Comparison of ENCODE assay signal across 1 cellular context in genomic region chr1:38046884-38047602, GRCh38.
A peak's percentile ranks its signal among the peaks of the same experiment; 100 is the strongest.
TF ChIP-seq lines count a peak whose summit lies in the region.

No MANE protein-coding gene starts in this region.

TF ChIP-seq in K562, 482 proteins besides CTCF, POLR2A, EP300 and RAD21 (continues in another document):
- no peak for TF ChIP-seq ZNF121 (CRISPR knock-in tag; conservative IDR thresholded peaks at IDR 0.05)
- no peak for TF ChIP-seq ZKSCAN1 (IDR thresholded peaks at IDR 0.05; ENCODE audit: low read depth, low read length)
- TF ChIP-seq CREB3 (tag; conservative IDR thresholded peaks at IDR 0.05; ENCODE audit: low read depth) = no peak
- no peak for TF ChIP-seq KAT7 (CRISPR knock-in tag; IDR thresholded peaks at IDR 0.05; ENCODE audit: borderline replicate concordance)
- TF ChIP-seq GABPB2 (CRISPR knock-in tag; conservative IDR thresholded peaks at IDR 0.05) = no peak
- peak; percentile 87 for TF ChIP-seq CTBP1 (IDR thresholded peaks at IDR 0.05; ENCODE audit: borderline replicate concordance)
- 0 out of 2 replicates have a peak, but pooled peaks have one; percentile 12 for TF ChIP-seq PHF21A (IDR thresholded peaks at IDR 0.05; ENCODE audit: borderline replicate concordance, low read depth)
- TF ChIP-seq ETV1 (tag; conservative IDR thresholded peaks at IDR 0.05; ENCODE audit: low read depth) = no peak
- no peak for TF ChIP-seq ZBTB33 (CRISPR knock-in tag; IDR thresholded peaks at IDR 0.05)
- no peak for TF ChIP-seq IRF2 (CRISPR knock-in tag; IDR thresholded peaks at IDR 0.05)
- TF ChIP-seq ZBED1 (IDR thresholded peaks at IDR 0.05) = no peak
- TF ChIP-seq, protein P1, sequence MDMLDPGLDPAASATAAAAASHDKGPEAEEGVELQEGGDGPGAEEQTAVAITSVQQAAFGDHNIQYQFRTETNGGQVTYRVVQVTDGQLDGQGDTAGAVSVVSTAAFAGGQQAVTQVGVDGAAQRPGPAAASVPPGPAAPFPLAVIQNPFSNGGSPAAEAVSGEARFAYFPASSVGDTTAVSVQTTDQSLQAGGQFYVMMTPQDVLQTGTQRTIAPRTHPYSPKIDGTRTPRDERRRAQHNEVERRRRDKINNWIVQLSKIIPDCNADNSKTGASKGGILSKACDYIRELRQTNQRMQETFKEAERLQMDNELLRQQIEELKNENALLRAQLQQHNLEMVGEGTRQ (CRISPR knock-in tag; IDR thresholded peaks at IDR 0.05) = peak; percentile 44
- peak; percentile 55 for TF ChIP-seq U2AF1 (optimal IDR thresholded peaks at IDR 0.05; ENCODE audit: low read depth, low read length)
- TF ChIP-seq NEUROD1 (IDR thresholded peaks at IDR 0.05; ENCODE audit: borderline replicate concordance, low read depth, low read length, partially characterized antibody) = no peak
- TF ChIP-seq, protein P2, sequence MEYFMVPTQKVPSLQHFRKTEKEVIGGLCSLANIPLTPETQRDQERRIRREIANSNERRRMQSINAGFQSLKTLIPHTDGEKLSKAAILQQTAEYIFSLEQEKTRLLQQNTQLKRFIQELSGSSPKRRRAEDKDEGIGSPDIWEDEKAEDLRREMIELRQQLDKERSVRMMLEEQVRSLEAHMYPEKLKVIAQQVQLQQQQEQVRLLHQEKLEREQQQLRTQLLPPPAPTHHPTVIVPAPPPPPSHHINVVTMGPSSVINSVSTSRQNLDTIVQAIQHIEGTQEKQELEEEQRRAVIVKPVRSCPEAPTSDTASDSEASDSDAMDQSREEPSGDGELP (CRISPR knock-in tag; IDR thresholded peaks at IDR 0.05; ENCODE audit: borderline replicate concordance) = peak; percentile 20; the same call in 1 of the 2 replicates
- TF ChIP-seq EZH2 (IDR thresholded peaks at IDR 0.05; ENCODE audit: borderline replicate concordance, low read depth, low read length) = no peak
- no peak for TF ChIP-seq ZNF316 (IDR thresholded peaks at IDR 0.05)
- TF ChIP-seq SIRT6 (IDR thresholded peaks at IDR 0.05; ENCODE audit: low read depth, low read length) = no peak
- no peak for TF ChIP-seq ZEB2 (IDR thresholded peaks at IDR 0.05)
- peak; percentile 25; the same call in 1 of the 2 replicates for TF ChIP-seq CXXC5 (CRISPR knock-in tag; IDR thresholded peaks at IDR 0.05)
- no peak for TF ChIP-seq MTF1 (CRISPR knock-in tag; IDR thresholded peaks at IDR 0.05; ENCODE audit: borderline replicate concordance)
- TF ChIP-seq CREB3L1 (IDR thresholded peaks at IDR 0.05; ENCODE audit: borderline replicate concordance, low read depth) = peak; percentile 46; the same call in 1 of the 2 replicates
- no peak for TF ChIP-seq RAD51 (IDR thresholded peaks at IDR 0.05; ENCODE audit: borderline replicate concordance, low read depth)
- no peak for TF ChIP-seq TBL1XR1 (IDR thresholded peaks at IDR 0.05; ENCODE audit: low read length in 2 of 2)
- no peak for TF ChIP-seq GATA2 (CRISPR knock-in tag; IDR thresholded peaks at IDR 0.05)
- no peak for TF ChIP-seq CGGBP1 (CRISPR knock-in tag; IDR thresholded peaks at IDR 0.05)
- TF ChIP-seq L3MBTL2 (IDR thresholded peaks at IDR 0.05) = peak; percentile 70
- TF ChIP-seq NR0B1 (IDR thresholded peaks at IDR 0.05; ENCODE audit: partially characterized antibody) = no peak
- TF ChIP-seq, protein P3, sequence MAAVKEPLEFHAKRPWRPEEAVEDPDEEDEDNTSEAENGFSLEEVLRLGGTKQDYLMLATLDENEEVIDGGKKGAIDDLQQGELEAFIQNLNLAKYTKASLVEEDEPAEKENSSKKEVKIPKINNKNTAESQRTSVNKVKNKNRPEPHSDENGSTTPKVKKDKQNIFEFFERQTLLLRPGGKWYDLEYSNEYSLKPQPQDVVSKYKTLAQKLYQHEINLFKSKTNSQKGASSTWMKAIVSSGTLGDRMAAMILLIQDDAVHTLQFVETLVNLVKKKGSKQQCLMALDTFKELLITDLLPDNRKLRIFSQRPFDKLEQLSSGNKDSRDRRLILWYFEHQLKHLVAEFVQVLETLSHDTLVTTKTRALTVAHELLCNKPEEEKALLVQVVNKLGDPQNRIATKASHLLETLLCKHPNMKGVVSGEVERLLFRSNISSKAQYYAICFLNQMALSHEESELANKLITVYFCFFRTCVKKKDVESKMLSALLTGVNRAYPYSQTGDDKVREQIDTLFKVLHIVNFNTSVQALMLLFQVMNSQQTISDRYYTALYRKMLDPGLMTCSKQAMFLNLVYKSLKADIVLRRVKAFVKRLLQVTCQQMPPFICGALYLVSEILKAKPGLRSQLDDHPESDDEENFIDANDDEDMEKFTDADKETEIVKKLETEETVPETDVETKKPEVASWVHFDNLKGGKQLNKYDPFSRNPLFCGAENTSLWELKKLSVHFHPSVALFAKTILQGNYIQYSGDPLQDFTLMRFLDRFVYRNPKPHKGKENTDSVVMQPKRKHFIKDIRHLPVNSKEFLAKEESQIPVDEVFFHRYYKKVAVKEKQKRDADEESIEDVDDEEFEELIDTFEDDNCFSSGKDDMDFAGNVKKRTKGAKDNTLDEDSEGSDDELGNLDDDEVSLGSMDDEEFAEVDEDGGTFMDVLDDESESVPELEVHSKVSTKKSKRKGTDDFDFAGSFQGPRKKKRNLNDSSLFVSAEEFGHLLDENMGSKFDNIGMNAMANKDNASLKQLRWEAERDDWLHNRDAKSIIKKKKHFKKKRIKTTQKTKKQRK (IDR thresholded peaks at IDR 0.05; ENCODE audit: borderline replicate concordance, low read depth, low read length) = no peak
- TF ChIP-seq SNRNP70 (optimal IDR thresholded peaks at IDR 0.05; ENCODE audit: low read depth, low read length) = no peak
- TF ChIP-seq CAMTA2 (CRISPR knock-in tag; conservative IDR thresholded peaks at IDR 0.05) = no peak
- TF ChIP-seq DIDO1 (tag; IDR thresholded peaks at IDR 0.05; ENCODE audit: low read depth) = no peak
- TF ChIP-seq ZNF165 (CRISPR knock-in tag; IDR thresholded peaks at IDR 0.05; ENCODE audit: borderline replicate concordance) = no peak
- TF ChIP-seq E2F6 (IDR thresholded peaks at IDR 0.05; ENCODE audit: borderline replicate concordance in 1 of 2, extremely low read depth in 1 of 2, insufficient read depth in 1 of 2, insufficient read length in 1 of 2, low read depth in 1 of 2, low read length in 1 of 2, poor library complexity in 1 of 2, severe bottlenecking in 1 of 2) = peak; percentile 27 to 82
- no peak for TF ChIP-seq ARNT (IDR thresholded peaks at IDR 0.05)
- TF ChIP-seq SP2 (IDR thresholded peaks at IDR 0.05; ENCODE audit: extremely low read depth, low read depth, low read length, poor library complexity, severe bottlenecking) = peak; percentile 53
- TF ChIP-seq, protein P4, sequence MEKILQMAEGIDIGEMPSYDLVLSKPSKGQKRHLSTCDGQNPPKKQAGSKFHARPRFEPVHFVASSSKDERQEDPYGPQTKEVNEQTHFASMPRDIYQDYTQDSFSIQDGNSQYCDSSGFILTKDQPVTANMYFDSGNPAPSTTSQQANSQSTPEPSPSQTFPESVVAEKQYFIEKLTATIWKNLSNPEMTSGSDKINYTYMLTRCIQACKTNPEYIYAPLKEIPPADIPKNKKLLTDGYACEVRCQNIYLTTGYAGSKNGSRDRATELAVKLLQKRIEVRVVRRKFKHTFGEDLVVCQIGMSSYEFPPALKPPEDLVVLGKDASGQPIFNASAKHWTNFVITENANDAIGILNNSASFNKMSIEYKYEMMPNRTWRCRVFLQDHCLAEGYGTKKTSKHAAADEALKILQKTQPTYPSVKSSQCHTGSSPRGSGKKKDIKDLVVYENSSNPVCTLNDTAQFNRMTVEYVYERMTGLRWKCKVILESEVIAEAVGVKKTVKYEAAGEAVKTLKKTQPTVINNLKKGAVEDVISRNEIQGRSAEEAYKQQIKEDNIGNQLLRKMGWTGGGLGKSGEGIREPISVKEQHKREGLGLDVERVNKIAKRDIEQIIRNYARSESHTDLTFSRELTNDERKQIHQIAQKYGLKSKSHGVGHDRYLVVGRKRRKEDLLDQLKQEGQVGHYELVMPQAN (IDR thresholded peaks at IDR 0.05; ENCODE audit: borderline replicate concordance) = peak; percentile 32; the same call in 1 of the 2 replicates
- peak; percentile 34; the same call in 1 of the 2 replicates for TF ChIP-seq RBFOX2 (IDR thresholded peaks at IDR 0.05; ENCODE audit: low read depth, low read length)
- TF ChIP-seq SRSF1 (IDR thresholded peaks at IDR 0.05; ENCODE audit: low read depth, low read length) = no peak
- no peak for TF ChIP-seq NCOA1 (IDR thresholded peaks at IDR 0.05; ENCODE audit: low read depth)
- TF ChIP-seq MCM5 (IDR thresholded peaks at IDR 0.05; ENCODE audit: low read depth) = no peak
- no peak for TF ChIP-seq ZNF778 (CRISPR knock-in tag; IDR thresholded peaks at IDR 0.05)
- no peak for TF ChIP-seq ZSCAN29 (IDR thresholded peaks at IDR 0.05)
- TF ChIP-seq RBM39 (optimal IDR thresholded peaks at IDR 0.05; ENCODE audit: low read depth, low read length) = no peak
- TF ChIP-seq ZNF41 (CRISPR knock-in tag; conservative IDR thresholded peaks at IDR 0.05) = no peak
- no peak for TF ChIP-seq CHD4 (IDR thresholded peaks at IDR 0.05; ENCODE audit: insufficient read depth, insufficient replicate concordance, low read depth, low read length, poor library complexity, severe bottlenecking)
- no peak for TF ChIP-seq CHD2 (IDR thresholded peaks at IDR 0.05; ENCODE audit: low read depth, low read length)
- TF ChIP-seq CEBPG (CRISPR knock-in tag; IDR thresholded peaks at IDR 0.05) = no peak
- TF ChIP-seq CEBPG (tag; conservative IDR thresholded peaks at IDR 0.05 in 1 of 2, IDR thresholded peaks at IDR 0.05 in 1 of 2) = no peak
- TF ChIP-seq USF1 (CRISPR knock-in tag; IDR thresholded peaks at IDR 0.05) = peak; percentile 39; the same call in 1 of the 2 replicates
- TF ChIP-seq, protein P5, sequence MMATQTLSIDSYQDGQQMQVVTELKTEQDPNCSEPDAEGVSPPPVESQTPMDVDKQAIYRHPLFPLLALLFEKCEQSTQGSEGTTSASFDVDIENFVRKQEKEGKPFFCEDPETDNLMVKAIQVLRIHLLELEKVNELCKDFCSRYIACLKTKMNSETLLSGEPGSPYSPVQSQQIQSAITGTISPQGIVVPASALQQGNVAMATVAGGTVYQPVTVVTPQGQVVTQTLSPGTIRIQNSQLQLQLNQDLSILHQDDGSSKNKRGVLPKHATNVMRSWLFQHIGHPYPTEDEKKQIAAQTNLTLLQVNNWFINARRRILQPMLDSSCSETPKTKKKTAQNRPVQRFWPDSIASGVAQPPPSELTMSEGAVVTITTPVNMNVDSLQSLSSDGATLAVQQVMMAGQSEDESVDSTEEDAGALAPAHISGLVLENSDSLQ (IDR thresholded peaks at IDR 0.05) = peak; percentile 76
- TF ChIP-seq SREBF2 (CRISPR knock-in tag; IDR thresholded peaks at IDR 0.05) = no peak
- TF ChIP-seq CSDE1 (IDR thresholded peaks at IDR 0.05) = no peak
- TF ChIP-seq RBM34 (IDR thresholded peaks at IDR 0.05; ENCODE audit: borderline replicate concordance, insufficient read depth, low read length) = 0 out of 2 replicates have a peak, but pooled peaks have one; percentile 37
